20 cellular contexts compared by ENCODE assay signal in genomic region chr13:54175470-54175869, GRCh38.
DNase-seq lines count a peak whose midpoint lies in the region; ATAC-seq and TF ChIP-seq lines count a peak whose summit lies in the region.
"Had no signal": no experiment of that assay in that cellular context is flagged by ENCODE, and none has a peak within 500 bp of the region (broad histone marks: within the 10 kb centered on the region; RNA-seq: fewer than 3 reads in every experiment).

No MANE protein-coding gene starts in this region.

- no peak overlapping the region for H3K4ac ChIP-seq in mesendoderm (ENCODE audit: low read depth, low read length)

- H4K8ac ChIP-seq in mesendoderm (ENCODE audit: low read depth, low read length), result no peak overlapping the region

- H3K23ac ChIP-seq in mesendoderm (ENCODE audit: low read length), result no peak overlapping the region

- H3K79me1 ChIP-seq in mesendoderm (ENCODE audit: low read length), result no peaks in the 10 kb centered on the region

- no peaks in the 10 kb centered on the region for H3K27me3 Mint-ChIP-seq in GM23338 (ENCODE audit: insufficient read depth, low read depth, poor library complexity)
- no peaks in the 10 kb centered on the region for H3K27me3 Mint-ChIP-seq in brain
- H3K27me3 Mint-ChIP-seq in natural killer cell (ENCODE audit: low read depth in 2 of 2), result no peaks in the 10 kb centered on the region
- H3K27me3 Mint-ChIP-seq: B cell had no signal

- H3K27ac Mint-ChIP-seq in GM23338, result no peak overlapping the region
- H3K27ac Mint-ChIP-seq in brain, result peak overlapping the region in 4 of 5 experiments; percentile 18 to 57 (median 52)
- no peak overlapping the region for H3K27ac Mint-ChIP-seq in natural killer cell
- H3K27ac Mint-ChIP-seq: B cell; CD8-positive, alpha-beta T cell had no signal

- no peak overlapping the region for H2AK5ac ChIP-seq in mesendoderm (ENCODE audit: low read length)

- H3K27ac ChIP-seq in GM23338 (ENCODE audit: low read depth) (no peak overlapping the region), HUES64 (ENCODE audit: low read depth, low read length) (peak overlapping the region; percentile 42; the same call in 1 of the 2 replicates), mesendoderm (ENCODE audit: low read depth, low read length) (no peak overlapping the region), PC-3 (ENCODE audit: low read length) (no peak overlapping the region)
- H3K27ac ChIP-seq: 22Rv1; A549; BLaER1 treated with 17β-estradiol and CSF1 and Interleukin-3, amounts not matched to agents 10 nM and 100 nM; GM23248 had no signal

- CTCF ChIA-PET in PC-3 (lab: Charles Lee), result no interaction called here

- no peak overlapping the region for H2AFZ ChIP-seq in GM23338
- H2AFZ ChIP-seq in PC-3 (ENCODE audit: low read length), result no peak overlapping the region
- H2AFZ ChIP-seq: GM23248 had no signal

- ATAC-seq in GM23338 (peak; percentile 65), PC-3 (no peak), natural killer cell (no peak)
- ATAC-seq: A549; CD8-positive, alpha-beta T cell; K562 had no signal

- H2BK15ac ChIP-seq in mesendoderm (replicated peaks; ENCODE audit: low read depth), result no peak overlapping the region

- H3K27me3 ChIP-seq in GM23338 (ENCODE audit: insufficient read depth) (no peaks in the 10 kb centered on the region), HUES64 (ENCODE audit: insufficient read depth, low read length) (no peaks in the 10 kb centered on the region), mesendoderm (ENCODE audit: insufficient read depth, low read length, poor library complexity) (no peaks in the 10 kb centered on the region), PC-3 (ENCODE audit: low read length) (no peaks in the 10 kb centered on the region)
- H3K27me3 ChIP-seq: BLaER1 treated with 17β-estradiol and CSF1 and Interleukin-3, amounts not matched to agents 10 nM and 100 nM had no signal

- no peaks in the 10 kb centered on the region for H3K9me3 ChIP-seq in HUES64 (ENCODE audit: insufficient read depth, low read depth, low read length)
- H3K9me3 ChIP-seq in PC-3 (ENCODE audit: low read length), result 0 out of 2 replicates have a peak, but pooled peaks cover 3% of the 10 kb centered on the region
- H3K9me3 ChIP-seq: A549; BLaER1 treated with 17β-estradiol and CSF1 and Interleukin-3, amounts not matched to agents 10 nM and 100 nM had no signal

- H3K9me2 ChIP-seq in GM23338 (ENCODE audit: insufficient read depth) (no peaks in the 10 kb centered on the region), PC-3 (replicated peaks; ENCODE audit: low read length) (no peaks in the 10 kb centered on the region)

- H3K4me1 Mint-ChIP-seq in GM23338, result peaks cover 9% of the 10 kb centered on the region; the same call in 2 of the 3 replicates
- H3K4me1 Mint-ChIP-seq in brain, result peaks cover 14% of the 10 kb centered on the region
- H3K4me1 Mint-ChIP-seq in natural killer cell, result no peaks in the 10 kb centered on the region
- H3K4me1 Mint-ChIP-seq: B cell had no signal

- intact Hi-C loops in PC-3 (cut with micrococcal nuclease) (no loop called here), natural killer cell (cut with micrococcal nuclease) (no loop called here)

- H4K5ac ChIP-seq in mesendoderm (ENCODE audit: low read length), result no peak overlapping the region

- H3K36me3 ChIP-seq in GM23338 (ENCODE audit: insufficient read depth), result no peaks in the 10 kb centered on the region
- no peaks in the 10 kb centered on the region for H3K36me3 ChIP-seq in HUES64 (ENCODE audit: insufficient read depth, low read length)
- H3K36me3 ChIP-seq in mesendoderm (ENCODE audit: control insufficient read depth, insufficient read depth, low read length), result no peaks in the 10 kb centered on the region
- no peaks in the 10 kb centered on the region for H3K36me3 ChIP-seq in PC-3 (ENCODE audit: low read depth, low read length)
- H3K36me3 ChIP-seq: BLaER1 treated with 17β-estradiol and CSF1 and Interleukin-3, amounts not matched to agents 10 nM and 100 nM had no signal

- 50% methylated on average over 1 of the region's 1 CpG for WGBS in HUES64
- WGBS in mesendoderm (ENCODE audit: extremely low coverage, insufficient coverage, low lambda C conversion rate), result no CpG with 5 or more reads among the region's 1 CpG

- BruUV-seq in PC-3 (replicated peaks; lab: Mats Ljungman, UMichigan), result no TSS peak

- no peak overlapping the region for H3K56ac ChIP-seq in mesendoderm (ENCODE audit: low read length)

- no peak for TF ChIP-seq CTCF in GM23338 (conservative IDR thresholded peaks at IDR 0.05; ENCODE audit: low read depth in 2 of 2)
- TF ChIP-seq CTCF in brain (conservative IDR thresholded peaks at IDR 0.05), result no peak
- TF ChIP-seq CTCF in PC-3 (conservative IDR thresholded peaks at IDR 0.05; ENCODE audit: low read depth, low read length), result no peak
- no peak for TF ChIP-seq CTCF in natural killer cell (IDR thresholded peaks at IDR 0.05)

- H4K20me1 ChIP-seq in GM23338 (replicated peaks; ENCODE audit: insufficient read depth), result no peaks in the 10 kb centered on the region
- H4K20me1 ChIP-seq in PC-3 (ENCODE audit: low read length), result no peaks in the 10 kb centered on the region
- H4K20me1 ChIP-seq: BLaER1 treated with 17β-estradiol and CSF1 and Interleukin-3, amounts not matched to agents 10 nM and 100 nM had no signal

- H3K9me3 Mint-ChIP-seq in GM23338 (no peaks in the 10 kb centered on the region), brain (peaks cover 0 to 7% (median 0%) of the 10 kb centered on the region in 5 experiments), natural killer cell (peaks cover 9 to 19% of the 10 kb centered on the region in 2 donors)

- H3F3A ChIP-seq in GM23338 (replicated peaks; ENCODE audit: low read depth), result no peaks in the 10 kb centered on the region
- H3F3A ChIP-seq in PC-3 (ENCODE audit: low read length, unreplicated experiment), result no peaks in the 10 kb centered on the region

- H3K4me1 ChIP-seq in GM23338 (ENCODE audit: insufficient read depth) (peaks cover 11% of the 10 kb centered on the region; the same call in 1 of the 2 replicates), HUES64 (ENCODE audit: insufficient read depth, low read length) (peaks cover 18% of the 10 kb centered on the region), mesendoderm (ENCODE audit: control insufficient read depth, low read depth, low read length) (peaks cover 1% of the 10 kb centered on the region), PC-3 (ENCODE audit: insufficient read depth, low read length) (no peaks in the 10 kb centered on the region)
- H3K4me1 ChIP-seq: A549; BLaER1 treated with 17β-estradiol and CSF1 and Interleukin-3, amounts not matched to agents 10 nM and 100 nM had no signal

- no peak overlapping the region for H3K4me3 Mint-ChIP-seq in GM23338
- H3K4me3 Mint-ChIP-seq in brain, result no peak overlapping the region
- no peak overlapping the region for H3K4me3 Mint-ChIP-seq in natural killer cell
- H3K4me3 Mint-ChIP-seq: B cell; CD8-positive, alpha-beta T cell had no signal

- H3K4me3 ChIP-seq in GM23338 (no peak overlapping the region), HUES64 (ENCODE audit: low read length) (peak overlapping the region; percentile 2; the same call in 1 of the 2 replicates), mesendoderm (ENCODE audit: low read length) (no peak overlapping the region), PC-3 (ENCODE audit: low read length) (no peak overlapping the region)
- H3K4me3 ChIP-seq: A549; BLaER1 treated with 17β-estradiol and CSF1 and Interleukin-3, amounts not matched to agents 10 nM and 100 nM; GM23248; K562 had no signal

- DNase-seq in GM23338 (ENCODE audit: low spot score), result peak; percentile 47
- peak; percentile 51 for DNase-seq in mesendoderm
- no peak for DNase-seq in PC-3
- DNase-seq in NCI-H510A treated with DMSO at 0.1 percent for 48 hours (lab: John Stamatoyannopoulos, UW), result no peak
- DNase-seq in GM19238 (ENCODE audit: insufficient read length, low spot score), result no peak
- DNase-seq in natural killer cell, result no peak
- DNase-seq: Calu3; CD8-positive, alpha-beta T cell; DMS79 treated with DMSO at 0.1 percent for 48 hours; GF-D8; GM23248; H7; IMR-90 had no signal

- H3K4me2 ChIP-seq in GM23338, result peak overlapping the region; percentile 44
- no peak overlapping the region for H3K4me2 ChIP-seq in mesendoderm (ENCODE audit: low read length)
- no peak overlapping the region for H3K4me2 ChIP-seq in PC-3 (ENCODE audit: low read length)
- H3K4me2 ChIP-seq: A549; BLaER1 treated with 17β-estradiol and CSF1 and Interleukin-3, amounts not matched to agents 10 nM and 100 nM had no signal

- H3K79me2 ChIP-seq in GM23338 (replicated peaks; ENCODE audit: insufficient read depth) (no peaks in the 10 kb centered on the region), mesendoderm (ENCODE audit: control insufficient read depth, insufficient read depth, low read length) (no peaks in the 10 kb centered on the region), PC-3 (ENCODE audit: low read length) (no peaks in the 10 kb centered on the region)

- no peak overlapping the region for H2BK5ac ChIP-seq in mesendoderm (ENCODE audit: low read length)

- no peaks in the 10 kb centered on the region; the same call in 2 of the 3 replicates for H3K36me3 Mint-ChIP-seq in GM23338 (ENCODE audit: low read depth)
- H3K36me3 Mint-ChIP-seq in brain, result no peaks in the 10 kb centered on the region
- H3K36me3 Mint-ChIP-seq in natural killer cell, result no peaks in the 10 kb centered on the region
- H3K36me3 Mint-ChIP-seq: CD8-positive, alpha-beta T cell had no signal

- no peak overlapping the region for H3K9ac ChIP-seq in HUES64 (ENCODE audit: low read depth, low read length)
- no peak overlapping the region for H3K9ac ChIP-seq in mesendoderm (ENCODE audit: low read length)
- no peak overlapping the region for H3K9ac ChIP-seq in PC-3 (ENCODE audit: low read length)
- H3K9ac ChIP-seq: BLaER1 treated with 17β-estradiol and CSF1 and Interleukin-3, amounts not matched to agents 10 nM and 100 nM; GM23248 had no signal

- no peak overlapping the region for H3K18ac ChIP-seq in mesendoderm (ENCODE audit: low read length)

- POLR2A ChIA-PET in PC-3 (lab: Charles Lee; ENCODE audit: unreplicated experiment), result no interaction called here

- H2BK120ac ChIP-seq in mesendoderm (ENCODE audit: low read depth, low read length), result no peak overlapping the region

Comparison
In these comparisons a context has a peak if more than half of its experiments do, and no peak if none do; other contexts are left out.
1. DNase-seq: peak in GM23338 (single experiment) and mesendoderm (single experiment); none in PC-3 (single experiment), NCI-H510A treated with DMSO at 0.1 percent for 48 hours (single experiment), GM19238 (single experiment) and natural killer cell (single experiment).
2. H3K27ac Mint-ChIP-seq: peak in brain (4 of 5); none in GM23338 (single experiment) and natural killer cell (0 of 2).